ENCODE assay signal across 22 cellular contexts in the genomic region with DNA sequence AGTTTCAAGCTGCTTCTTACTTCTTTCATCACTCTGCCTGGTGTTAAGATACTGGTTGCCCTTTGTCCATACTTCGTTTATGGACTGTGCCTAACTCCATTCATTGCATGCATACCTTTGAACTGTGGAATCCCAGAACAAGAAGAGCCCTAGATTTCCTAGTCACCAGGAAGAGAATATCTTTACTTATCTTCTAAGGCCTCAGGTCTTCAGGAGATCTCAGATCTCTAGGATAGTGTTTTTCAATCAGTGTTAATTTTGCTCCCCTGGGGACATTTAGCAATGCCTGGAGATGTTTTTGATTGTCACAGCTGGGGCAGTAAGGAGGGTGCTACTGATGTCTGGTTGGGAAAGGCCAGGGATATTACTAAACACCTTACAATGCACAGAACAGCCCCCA. TPM values are rescaled to one million over a fixed set of nuclear protein-coding genes. Genes with fewer than 3 reads are reported as not detected.
DNase-seq lines count a peak whose midpoint lies in the region; ATAC-seq, FAIRE-seq and TF ChIP-seq lines count a peak whose summit lies in the region.
"Had no signal": no experiment of that assay in that cellular context is flagged by ENCODE, and none has a peak within 500 bp of the region (broad histone marks: within the 10 kb centered on the region; RNA-seq: fewer than 3 reads in every experiment).

No MANE protein-coding gene starts in this region.

- no peak for TF ChIP-seq RAD21 in H1 (IDR thresholded peaks at IDR 0.05 in 1 of 2, conservative IDR thresholded peaks at IDR 0.05 in 1 of 2; ENCODE audit: low read depth in 2 of 2, low read length in 2 of 2)

- TF ChIP-seq CTCF in H1 (IDR thresholded peaks at IDR 0.05; ENCODE audit: control extremely low read depth in 1 of 3, insufficient read depth in 1 of 3, low read depth in 1 of 3, low read length in 3 of 3), result no peak
- no peak for TF ChIP-seq CTCF in adrenal gland (IDR thresholded peaks at IDR 0.05)

- no peaks in the 10 kb centered on the region for H3K23me2 ChIP-seq in H1 (ENCODE audit: low read depth, low read length)

- no peak overlapping the region for H3K27ac Mint-ChIP-seq in activated CD4-positive, alpha-beta T cell treated with anti-CD3 and anti-CD28 coated beads, Interleukin-2, amount 10 ng/mL, durations not matched to agents 24 days and 14 days
- no peak overlapping the region for H3K27ac Mint-ChIP-seq in activated naive CD8-positive, alpha-beta T cell treated with anti-CD3 and anti-CD28 coated beads, Interleukin-2, amount 50 U/mL, for 24 hours
- H3K27ac Mint-ChIP-seq: CD8-positive, alpha-beta T cell had no signal

- peaks cover 2% of the 10 kb centered on the region for H3K27me3 Mint-ChIP-seq in activated CD4-positive, alpha-beta T cell treated with anti-CD3 and anti-CD28 coated beads, Interleukin-2, amount 10 ng/mL, durations not matched to agents 24 days and 14 days
- no peaks in the 10 kb centered on the region for H3K27me3 Mint-ChIP-seq in activated naive CD8-positive, alpha-beta T cell treated with anti-CD3 and anti-CD28 coated beads, Interleukin-2, amount 50 U/mL, for 24 hours

- H3K79me2 ChIP-seq in H1 (ENCODE audit: control insufficient read depth in 1 of 2, insufficient read depth in 2 of 2, low read length in 2 of 2), result no peaks in the 10 kb centered on the region

- H2BK12ac ChIP-seq in H1 (ENCODE audit: low read depth, low read length), result no peak overlapping the region
- H2BK12ac ChIP-seq in neuronal stem cell (ENCODE audit: low read length), result no peak overlapping the region

- H3K4me2 ChIP-seq in H1 (ENCODE audit: insufficient read depth in 1 of 2, low read depth in 2 of 2, low read length in 2 of 2), result no peak overlapping the region
- H3K4me2 ChIP-seq in neuronal stem cell (ENCODE audit: insufficient read depth, low read length, poor library complexity, severe bottlenecking), result no peak overlapping the region
- H3K4me2 ChIP-seq: BLaER1 treated with 17β-estradiol and CSF1 and Interleukin-3, amounts not matched to agents 10 nM and 100 nM had no signal

- H4K20me1 ChIP-seq in H1 (replicated peaks in 1 of 2; ENCODE audit: control insufficient read depth in 1 of 2, insufficient read depth in 2 of 2, low read length in 2 of 2), result no peaks in the 10 kb centered on the region
- H4K20me1 ChIP-seq: BLaER1 treated with 17β-estradiol and CSF1 and Interleukin-3, amounts not matched to agents 10 nM and 100 nM had no signal

- no peak overlapping the region for H3K4ac ChIP-seq in H1 (replicated peaks; ENCODE audit: insufficient read length, low read depth, low read length)
- H3K4ac ChIP-seq in neuronal stem cell (ENCODE audit: low read length), result no peak overlapping the region

- H3K9me3 ChIP-seq in H1 (ENCODE audit: insufficient read depth in 2 of 2, low read depth in 1 of 2, low read length in 1 of 2) (no peaks in the 10 kb centered on the region), neuronal stem cell (replicated peaks in 1 of 2; ENCODE audit: control insufficient read depth in 2 of 2, insufficient read depth in 1 of 2, low read depth in 1 of 2, low read length in 2 of 2) (no peaks in the 10 kb centered on the region), adrenal gland (replicated peaks in 1 of 3) (no peaks in the 10 kb centered on the region)
- H3K9me3 ChIP-seq: BLaER1 treated with 17β-estradiol and CSF1 and Interleukin-3, amounts not matched to agents 10 nM and 100 nM had no signal

- no peak for ATAC-seq in HG03457 (IDR thresholded peaks at IDR 0.05; ENCODE audit: unreplicated experiment)
- no peak for ATAC-seq in activated naive CD8-positive, alpha-beta T cell treated with anti-CD3 and anti-CD28 coated beads, Interleukin-2, amount 50 U/mL, for 24 hours
- ATAC-seq: CD8-positive, alpha-beta T cell had no signal

- H3K4me1 Mint-ChIP-seq in activated CD4-positive, alpha-beta T cell treated with anti-CD3 and anti-CD28 coated beads, Interleukin-2, amount 10 ng/mL, durations not matched to agents 24 days and 14 days, result no peaks in the 10 kb centered on the region
- no peaks in the 10 kb centered on the region for H3K4me1 Mint-ChIP-seq in activated naive CD8-positive, alpha-beta T cell treated with anti-CD3 and anti-CD28 coated beads, Interleukin-2, amount 50 U/mL, for 24 hours

- H2AFZ ChIP-seq in H1 (ENCODE audit: low read length) (peak overlapping the region; percentile 89; the same call in 1 of the 2 replicates), neuronal stem cell (ENCODE audit: low read length) (peak overlapping the region; percentile 34)

- H3K23ac ChIP-seq in H1 (ENCODE audit: insufficient read length), result no peak overlapping the region
- no peak overlapping the region for H3K23ac ChIP-seq in neuronal stem cell (ENCODE audit: low read depth, low read length, poor library complexity)

- H3K18ac ChIP-seq in H1 (ENCODE audit: extremely low read depth, low read length), result no peak overlapping the region
- no peak overlapping the region for H3K18ac ChIP-seq in neuronal stem cell (ENCODE audit: low read length)

- H3K4me1 ChIP-seq in H1 (replicated peaks in 1 of 4; ENCODE audit: control insufficient read depth in 3 of 4, insufficient read depth in 4 of 4, low read length in 3 of 4) (no peaks in the 10 kb centered on the region), neuronal stem cell (ENCODE audit: control insufficient read depth in 2 of 2, insufficient read depth in 1 of 2, low read depth in 1 of 2, low read length in 2 of 2) (peaks cover 0 to 2% of the 10 kb centered on the region in 2 donors), adrenal gland (replicated peaks in 1 of 2) (peaks cover 0 to 15% of the 10 kb centered on the region in 2 donors)
- H3K4me1 ChIP-seq: BLaER1 treated with 17β-estradiol and CSF1 and Interleukin-3, amounts not matched to agents 10 nM and 100 nM had no signal

- TF ChIP-seq EP300 in H1 (IDR thresholded peaks at IDR 0.05; ENCODE audit: borderline replicate concordance in 1 of 2, low read depth in 2 of 2, low read length in 2 of 2), result no peak

- no peak overlapping the region for H2BK20ac ChIP-seq in H1 (ENCODE audit: low read length)

- H3K36me3 ChIP-seq in H1 (ENCODE audit: control insufficient read depth in 2 of 4, insufficient read depth in 4 of 4, low read length in 3 of 4) (no peaks in the 10 kb centered on the region), neuronal stem cell (replicated peaks in 1 of 2; ENCODE audit: control insufficient read depth in 2 of 2, insufficient read depth in 2 of 2, low read length in 2 of 2) (no peaks in the 10 kb centered on the region), adrenal gland (replicated peaks in 1 of 2) (no peaks in the 10 kb centered on the region)
- H3K36me3 ChIP-seq: BLaER1 treated with 17β-estradiol and CSF1 and Interleukin-3, amounts not matched to agents 10 nM and 100 nM had no signal

- H3K4me3 ChIP-seq in H1 (ENCODE audit: extremely low read depth in 1 of 4, insufficient read depth in 2 of 4, low read depth in 3 of 4, low read length in 4 of 4), result no peak overlapping the region
- no peak overlapping the region for H3K4me3 ChIP-seq in neuronal stem cell (ENCODE audit: low read length in 2 of 2)
- H3K4me3 ChIP-seq in adrenal gland, result no peak overlapping the region
- H3K4me3 ChIP-seq: BLaER1 treated with 17β-estradiol and CSF1 and Interleukin-3, amounts not matched to agents 10 nM and 100 nM had no signal

- H3K14ac ChIP-seq in H1 (ENCODE audit: insufficient read length), result no peak overlapping the region
- no peak overlapping the region for H3K14ac ChIP-seq in neuronal stem cell (ENCODE audit: low read length)

- no peak overlapping the region for H2BK15ac ChIP-seq in H1 (ENCODE audit: low read length)
- H2BK15ac ChIP-seq in neuronal stem cell (ENCODE audit: low read length), result no peak overlapping the region

- no peak overlapping the region for H4K8ac ChIP-seq in H1 (ENCODE audit: extremely low read depth, insufficient read depth, low read length)
- no peak overlapping the region for H4K8ac ChIP-seq in neuronal stem cell (ENCODE audit: low read depth, low read length)

- 88% methylated on average over 1 of the region's 1 CpG; no CpG with 5 or more reads in 1 of the 2 experiments for WGBS in H1 (ENCODE audit: extremely low coverage in 1 of 2, insufficient coverage in 1 of 2, insufficient read length in 1 of 2, insufficient replicate concordance in 2 of 2, low coverage in 1 of 2, low lambda C conversion rate in 2 of 2, missing lambda C conversion rate in 1 of 2), 2 experiments
- WGBS in neuronal stem cell (ENCODE audit: extremely low coverage in 2 of 2, insufficient read length in 2 of 2, insufficient replicate concordance in 1 of 2), 2 donors, result no CpG with 5 or more reads among the region's 1 CpG
- WGBS in adrenal gland, 4 donors, result 76 to 84% (median 80%) methylated on average over 1 of the region's 1 CpG

- H2BK120ac ChIP-seq in H1 (replicated peaks; ENCODE audit: low read depth, low read length) (no peak overlapping the region), neuronal stem cell (ENCODE audit: low read depth, low read length) (no peak overlapping the region)

- TF ChIP-seq POLR2A in H1 (IDR thresholded peaks at IDR 0.05; ENCODE audit: control extremely low read depth in 1 of 2, low read depth in 2 of 2, low read length in 2 of 2) (no peak), adrenal gland (IDR thresholded peaks at IDR 0.05) (no peak)

- no peak overlapping the region for H3K4me3 Mint-ChIP-seq in activated CD4-positive, alpha-beta T cell treated with anti-CD3 and anti-CD28 coated beads, Interleukin-2, amount 10 ng/mL, durations not matched to agents 24 days and 14 days
- H3K4me3 Mint-ChIP-seq in activated naive CD8-positive, alpha-beta T cell treated with anti-CD3 and anti-CD28 coated beads, Interleukin-2, amount 50 U/mL, for 24 hours, result no peak overlapping the region
- H3K4me3 Mint-ChIP-seq: CD8-positive, alpha-beta T cell had no signal

- H3K27me3 ChIP-seq in H1 (replicated peaks in 1 of 4; ENCODE audit: control insufficient read depth in 3 of 4, extremely low read depth in 1 of 4, insufficient read depth in 3 of 4, low read length in 3 of 4) (no peaks in the 10 kb centered on the region), neuronal stem cell (ENCODE audit: control insufficient read depth in 3 of 3, insufficient read depth in 3 of 3, low read depth in 1 of 3, low read length in 3 of 3) (no peaks in the 10 kb centered on the region), adrenal gland (no peaks in the 10 kb centered on the region)
- H3K27me3 ChIP-seq: BLaER1 treated with 17β-estradiol and CSF1 and Interleukin-3, amounts not matched to agents 10 nM and 100 nM had no signal

- no peaks in the 10 kb centered on the region for H3K36me3 Mint-ChIP-seq in activated CD4-positive, alpha-beta T cell treated with anti-CD3 and anti-CD28 coated beads, Interleukin-2, amount 10 ng/mL, durations not matched to agents 24 days and 14 days (ENCODE audit: low read depth)
- no peaks in the 10 kb centered on the region for H3K36me3 Mint-ChIP-seq in activated naive CD8-positive, alpha-beta T cell treated with anti-CD3 and anti-CD28 coated beads, Interleukin-2, amount 50 U/mL, for 24 hours (ENCODE audit: low read depth)
- H3K36me3 Mint-ChIP-seq: CD8-positive, alpha-beta T cell had no signal

- DNase-seq in activated CD4-positive, alpha-beta T cell treated with anti-CD3 and anti-CD28 coated beads, Interleukin-2, amount 10 ng/mL, durations not matched to agents 24 days and 14 days, result peak; percentile 24
- DNase-seq in activated CD4-positive, alpha-beta T cell treated with anti-CD3 and anti-CD28 coated beads for 4 hours, result no peak
- DNase-seq in H1 (ENCODE audit: low read depth in 1 of 2, low spot score in 2 of 2) (no peak), neuronal stem cell (ENCODE audit: low spot score) (no peak), SHP77 (lab: John Stamatoyannopoulos, UW) (no peak), adrenal gland (no peak)
- no peak for DNase-seq in activated naive CD8-positive, alpha-beta T cell treated with anti-CD3 and anti-CD28 coated beads, Interleukin-2, amount 50 U/mL, for 24 hours
- DNase-seq: Calu3; CD8-positive, alpha-beta T cell; DMS153; KG1; NCI-H2029 treated with DMSO at 0.1 percent for 48 hours; NCI-H345; NCI-H774; NK-92 treated with Interleukin-12 subunit alpha and Interleukin-12 subunit beta, amount 100 ng/mL, for 24 hours had no signal

- POLR2A ChIA-PET in H1 (lab: Charles Lee; ENCODE audit: partially characterized antibody), result no interaction called here

- intact Hi-C loops in activated CD4-positive, alpha-beta T cell treated with anti-CD3 and anti-CD28 coated beads, Interleukin-2, amount 10 ng/mL, durations not matched to agents 24 days and 14 days (cut with micrococcal nuclease), result no loop called here
- intact Hi-C loops in adrenal gland (cut with DNase I), result loop anchor here (10.0 kb wide), 1 partner anchor 345 kb away; no protein-coding TSS in a partner anchor

- H3K79me1 ChIP-seq in H1 (ENCODE audit: low read depth, low read length) (no peaks in the 10 kb centered on the region), neuronal stem cell (ENCODE audit: low read depth, low read length) (no peaks in the 10 kb centered on the region)

- H3K9ac ChIP-seq in H1 (replicated peaks in 1 of 4; ENCODE audit: extremely low read depth in 1 of 4, low read depth in 3 of 4, low read length in 3 of 4), result no peak overlapping the region
- H3K9ac ChIP-seq in neuronal stem cell (ENCODE audit: low read depth, low read length, poor library complexity), result no peak overlapping the region
- H3K9ac ChIP-seq: BLaER1 treated with 17β-estradiol and CSF1 and Interleukin-3, amounts not matched to agents 10 nM and 100 nM had no signal

- no peaks in the 10 kb centered on the region for H3K9me3 Mint-ChIP-seq in activated CD4-positive, alpha-beta T cell treated with anti-CD3 and anti-CD28 coated beads, Interleukin-2, amount 10 ng/mL, durations not matched to agents 24 days and 14 days
- no peaks in the 10 kb centered on the region for H3K9me3 Mint-ChIP-seq in activated naive CD8-positive, alpha-beta T cell treated with anti-CD3 and anti-CD28 coated beads, Interleukin-2, amount 50 U/mL, for 24 hours
- H3K9me3 Mint-ChIP-seq: CD8-positive, alpha-beta T cell had no signal

- no peak overlapping the region for H3K56ac ChIP-seq in H1 (replicated peaks; ENCODE audit: insufficient read length, low read depth, low read length)

- no peak for FAIRE-seq in H1 (lab: Jason Lieb, UNC)
- FAIRE-seq: GM12892, GM18507, H54, RCC 7860 had no signal

- CTCF ChIA-PET in H1 (lab: Charles Lee; ENCODE audit: partially characterized antibody), result interaction anchor here (0.6 to 4.4 kb wide), 16 partner anchors 9 to 400 kb away, joined by 3 to 41 read pairs (median 4); a partner anchor contains a TSS

- no peak overlapping the region for H2BK5ac ChIP-seq in H1 (ENCODE audit: low read depth, low read length)
- H2BK5ac ChIP-seq in neuronal stem cell (ENCODE audit: low read length), result no peak overlapping the region

- H2AK5ac ChIP-seq in H1 (ENCODE audit: low read depth, low read length) (no peak overlapping the region), neuronal stem cell (ENCODE audit: low read depth, low read length) (no peak overlapping the region)

- no peak overlapping the region for H4K5ac ChIP-seq in H1 (ENCODE audit: insufficient read length, low read depth, low read length)

- no peak overlapping the region for H3K27ac ChIP-seq in H1 (ENCODE audit: low read depth, low read length)
- no peak overlapping the region for H3K27ac ChIP-seq in neuronal stem cell (replicated peaks; ENCODE audit: low read length)
- H3K27ac ChIP-seq in adrenal gland, result no peak overlapping the region
- H3K27ac ChIP-seq: 22Rv1; BLaER1 treated with 17β-estradiol and CSF1 and Interleukin-3, amounts not matched to agents 10 nM and 100 nM had no signal

- H4K91ac ChIP-seq in H1 (replicated peaks; ENCODE audit: insufficient read length, low read length), result no peak overlapping the region
- no peak overlapping the region for H4K91ac ChIP-seq in neuronal stem cell (ENCODE audit: low read depth, low read length, poor library complexity)

RNA-seq across cellular contexts. Expression of a gene that starts 35.5 kb away (rescaled TPM):
- total RNA-seq in activated CD4-positive, alpha-beta T cell treated with anti-CD3 and anti-CD28 coated beads, Interleukin-2, amount 10 ng/mL, durations not matched to agents 24 days and 14 days, result not detected in 2 replicates
- 775 and 795 TPM in 2 replicates for total RNA-seq in H1 (2021; fragmentation: NEBNext Ultra II Directional; extraction: Animal tissue kit (Norgen Biotek cat#: 25700))
- polyA plus RNA-seq in H1 (2011; rRNA removed) (289 and 468 TPM in 2 replicates), adrenal gland (100 to 1,000 TPM in 2 of 3 donors, 10 to 100 TPM in 1; 80.7 to 805 (median 130) TPM)
- polyA plus RNA-seq in H1 (2011; cell fraction: cytosol; rRNA removed), result 505 TPM
- 212 TPM for polyA plus RNA-seq in H1 (2011; cell fraction: nucleus; rRNA removed)
- 544 to 757 TPM (median 618 TPM) in 4 replicates for polyA plus RNA-seq in H1 (2012, experiment 1 of 2)
- polyA plus RNA-seq in H1 (2012, experiment 2 of 2), result 50.8 TPM
- 1,264 TPM for polyA plus RNA-seq in H1 (2013, experiment 1 of 2)
- polyA plus RNA-seq in H1 (2013, experiment 2 of 2), result 1,314 TPM
- polyA minus RNA-seq in H1 (2011; rRNA and poly(A)+ RNA removed), result 852 and 1,009 TPM in 2 replicates
- 396 TPM for polyA minus RNA-seq in H1 (2011; cell fraction: cytosol; rRNA and poly(A)+ RNA removed)
- polyA minus RNA-seq in H1 (2011; cell fraction: nucleus; rRNA and poly(A)+ RNA removed), result 233 TPM
- polyA plus RNA-seq in neuronal stem cell (2013, experiment 1 of 2), result 228 TPM
- 231 TPM for polyA plus RNA-seq in neuronal stem cell (2013, experiment 2 of 2)
- total RNA-seq in adrenal gland, result 100 to 1,000 TPM; 330 to 893 (median 615) TPM
- total RNA-seq: CD8-positive, alpha-beta T cell had no signal

Comparison
In these comparisons a context has a peak if more than half of its experiments do, and no peak if none do; other contexts are left out.
1. RNA of a gene that starts 35.5 kb away (total RNA-seq): 775 to 795 TPM in H1 and 330 to 893 TPM in adrenal gland; not detected in activated CD4-positive, alpha-beta T cell treated with anti-CD3 and anti-CD28 coated beads, Interleukin-2, amount 10 ng/mL, durations not matched to agents 24 days and 14 days; every median in the first group is over 100 times any median in the second.